Comparison of ENCODE assay signal across 2 cellular contexts in genomic region chr2:49123600-49123999, GRCh38.
TF ChIP-seq lines count a peak whose summit lies in the region.

No MANE protein-coding gene starts in this region.

TF ChIP-seq in GM23338, 12 proteins besides CTCF, POLR2A, EP300 and RAD21 (continued from another document):
- TF ChIP-seq REST (IDR thresholded peaks at IDR 0.05; ENCODE audit: unreplicated experiment) = no peak
- no peak for TF ChIP-seq CREB1 (CRISPR knock-in tag; IDR thresholded peaks at IDR 0.05; ENCODE audit: low read depth)

TF ChIP-seq in HEK293T, 16 proteins besides CTCF, POLR2A, EP300 and RAD21 (continued from another document):
- no peak for TF ChIP-seq CTBP1 (IDR thresholded peaks at IDR 0.05; ENCODE audit: borderline replicate concordance)
